In the genomic region with DNA sequence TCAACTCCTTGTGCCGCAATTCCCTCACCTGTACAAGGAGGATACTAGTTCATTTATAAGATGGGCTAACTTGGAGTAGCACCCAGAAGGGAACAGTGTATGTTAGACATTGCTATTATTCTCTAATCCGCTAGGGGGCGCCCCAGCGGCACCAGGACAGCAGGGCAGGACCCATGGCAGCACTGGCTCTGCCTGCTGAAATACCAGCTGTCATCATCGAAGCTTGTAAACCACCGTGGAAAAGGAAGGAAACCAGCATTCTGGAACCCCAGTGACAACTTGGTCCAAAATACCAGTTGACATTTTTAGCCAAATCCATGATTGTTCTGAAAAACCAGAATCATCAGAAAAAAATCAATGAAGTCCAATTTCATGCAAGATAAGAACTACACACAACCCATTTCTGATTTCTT, we compare ENCODE assay signal across 1 cellular context.
TF ChIP-seq lines count a peak whose summit lies in the region.

No MANE protein-coding gene starts in this region.

TF ChIP-seq in IMR-90, 13 proteins besides CTCF, POLR2A, EP300 and RAD21 (continued from another document):
- TF ChIP-seq, protein P1, sequence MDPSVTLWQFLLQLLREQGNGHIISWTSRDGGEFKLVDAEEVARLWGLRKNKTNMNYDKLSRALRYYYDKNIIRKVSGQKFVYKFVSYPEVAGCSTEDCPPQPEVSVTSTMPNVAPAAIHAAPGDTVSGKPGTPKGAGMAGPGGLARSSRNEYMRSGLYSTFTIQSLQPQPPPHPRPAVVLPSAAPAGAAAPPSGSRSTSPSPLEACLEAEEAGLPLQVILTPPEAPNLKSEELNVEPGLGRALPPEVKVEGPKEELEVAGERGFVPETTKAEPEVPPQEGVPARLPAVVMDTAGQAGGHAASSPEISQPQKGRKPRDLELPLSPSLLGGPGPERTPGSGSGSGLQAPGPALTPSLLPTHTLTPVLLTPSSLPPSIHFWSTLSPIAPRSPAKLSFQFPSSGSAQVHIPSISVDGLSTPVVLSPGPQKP (IDR thresholded peaks at IDR 0.05; ENCODE audit: borderline replicate concordance, low read depth, low read length): no peak
- TF ChIP-seq CEBPB (IDR thresholded peaks at IDR 0.05; ENCODE audit: low read depth, low read length) (no peak), CHD1 (IDR thresholded peaks at IDR 0.05; ENCODE audit: low read depth, low read length) (no peak), RFX5 (IDR thresholded peaks at IDR 0.05; ENCODE audit: low read depth, low read length) (no peak), MXI1 (IDR thresholded peaks at IDR 0.05; ENCODE audit: borderline replicate concordance, low read depth, low read length) (no peak)
- TF ChIP-seq, protein P2, sequence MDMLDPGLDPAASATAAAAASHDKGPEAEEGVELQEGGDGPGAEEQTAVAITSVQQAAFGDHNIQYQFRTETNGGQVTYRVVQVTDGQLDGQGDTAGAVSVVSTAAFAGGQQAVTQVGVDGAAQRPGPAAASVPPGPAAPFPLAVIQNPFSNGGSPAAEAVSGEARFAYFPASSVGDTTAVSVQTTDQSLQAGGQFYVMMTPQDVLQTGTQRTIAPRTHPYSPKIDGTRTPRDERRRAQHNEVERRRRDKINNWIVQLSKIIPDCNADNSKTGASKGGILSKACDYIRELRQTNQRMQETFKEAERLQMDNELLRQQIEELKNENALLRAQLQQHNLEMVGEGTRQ (IDR thresholded peaks at IDR 0.05; ENCODE audit: low read depth, low read length): no peak
